In genomic region chr9:130938184-130938651, GRCh38 we compare ENCODE assay signal across 10 cellular contexts. TPM values are rescaled to one million over a fixed set of nuclear protein-coding genes. Genes with fewer than 3 reads are reported as not detected.
DNase-seq lines count a peak whose midpoint lies in the region; ATAC-seq and TF ChIP-seq lines count a peak whose summit lies in the region.
"Had no signal": no experiment of that assay in that cellular context is flagged by ENCODE, and none has a peak within 500 bp of the region (broad histone marks: within the 10 kb centered on the region; RNA-seq: fewer than 3 reads in every experiment).

No MANE protein-coding gene starts in this region.

- H3K9me3 ChIP-seq in GM23248 (ENCODE audit: low read depth) (no peaks in the 10 kb centered on the region), T-helper 17 cell (ENCODE audit: control insufficient read depth, low read length, poor library complexity, severe bottlenecking) (no peaks in the 10 kb centered on the region), psoas muscle (no peaks in the 10 kb centered on the region)

- no peak overlapping the region for H3K27ac ChIP-seq in GM23248
- no peak overlapping the region for H3K27ac ChIP-seq in psoas muscle

- H3K4me2 ChIP-seq in GM23248 (ENCODE audit: unreplicated experiment), result peak overlapping the region; percentile 50

- WGBS in GM23248 (ENCODE audit: low coverage in 1 of 2, low lambda C conversion rate in 2 of 2, missing lambda C conversion rate in 2 of 2), 2 experiments, result 3 to 6% methylated on average over 34 to 48 of the region's 52 CpGs
- WGBS in psoas muscle, 3 donors, result 1 to 2% (median 2%) methylated on average over 30 to 52 of the region's 52 CpGs

- H3K4me3 ChIP-seq in GM23248 (peak overlapping the region; percentile 94), fibroblast of villous mesenchyme (ENCODE audit: low read depth, low read length) (peak overlapping the region; percentile 35), psoas muscle (peak overlapping the region; percentile 65)

- H2AFZ ChIP-seq in GM23248, result no peak overlapping the region

- intact Hi-C loops in psoas muscle (cut with DNase I), result loop anchor here in 1 of 2 donors (2.0 kb wide), 1 partner anchor 71 kb away; no protein-coding TSS in a partner anchor

- no peaks in the 10 kb centered on the region for H3K9me2 ChIP-seq in GM23248 (ENCODE audit: insufficient read depth)

- TF ChIP-seq CTCF in fibroblast of villous mesenchyme (IDR thresholded peaks at IDR 0.05; ENCODE audit: insufficient read depth, low read depth, low read length), result no peak
- TF ChIP-seq CTCF in psoas muscle (IDR thresholded peaks at IDR 0.05), result no peak
- TF ChIP-seq CTCF in GM20000 (IDR thresholded peaks at IDR 0.05; ENCODE audit: extremely low read depth, missing control alignments), result no peak

- H4K20me1 ChIP-seq in GM23248 (ENCODE audit: insufficient read depth), result no peaks in the 10 kb centered on the region

- peaks cover 13% of the 10 kb centered on the region for H3K4me1 ChIP-seq in GM23248 (ENCODE audit: insufficient read depth)
- H3K4me1 ChIP-seq in psoas muscle, result peaks cover 7% of the 10 kb centered on the region

- no peak overlapping the region for H3K9ac ChIP-seq in GM23248

- no peaks in the 10 kb centered on the region for H3K79me2 ChIP-seq in GM23248 (ENCODE audit: insufficient read depth)

- peaks cover 15% of the 10 kb centered on the region; the same call in 1 of the 2 replicates for H3F3A ChIP-seq in GM23248 (ENCODE audit: insufficient read depth)

- H3K4me3 Mint-ChIP-seq in T-helper 17 cell, result peak overlapping the region; percentile 77

- in situ Hi-C loops in GM23248 (cut with MboI), result no loop called here

- H3K4me1 Mint-ChIP-seq in T-helper 17 cell, result peaks cover 13% of the 10 kb centered on the region

- H3K27ac Mint-ChIP-seq in T-helper 17 cell, result no peak overlapping the region

- H3K36me3 Mint-ChIP-seq in T-helper 17 cell (ENCODE audit: low read depth), result peaks cover 3% of the 10 kb centered on the region

- ATAC-seq in T-helper 17 cell (no peak), psoas muscle (no peak), GM18498 (IDR thresholded peaks at IDR 0.05; ENCODE audit: unreplicated experiment) (no peak)

- no peak for DNase-seq in GM23248
- DNase-seq in T-helper 17 cell, result no peak
- no peak for DNase-seq in fibroblast of villous mesenchyme (ENCODE audit: low read depth)
- no peak for DNase-seq in psoas muscle
- DNase-seq in pons (ENCODE audit: low spot score), result no peak
- no peak for DNase-seq in dermis blood vessel endothelial cell
- DNase-seq in GM20000 (ENCODE audit: low spot score), result no peak
- DNase-seq: GF-D8 had no signal

- H3K36me3 ChIP-seq in GM23248 (ENCODE audit: low read depth) (no peaks in the 10 kb centered on the region), psoas muscle (ENCODE audit: insufficient read depth in 1 of 2, low read depth in 1 of 2) (no peaks in the 10 kb centered on the region)

- peaks cover 67% of the 10 kb centered on the region for H3K27me3 Mint-ChIP-seq in T-helper 17 cell

- peaks cover 10% of the 10 kb centered on the region; the same call in 1 of the 2 replicates for H3K27me3 ChIP-seq in GM23248 (replicated peaks; ENCODE audit: insufficient read depth)
- H3K27me3 ChIP-seq in psoas muscle (ENCODE audit: insufficient read depth in 3 of 3, low read length in 2 of 3), result peaks cover 0 to 95% (median 48%) of the 10 kb centered on the region in 3 donors

RNA-seq across cellular contexts. Expression of gene FIBCD1, which starts 0.8 kb away (rescaled TPM):
- total RNA-seq in GM23248 (2014; rRNA removed; shearing (Covaris generic)), result 20.2 and 20.9 TPM in 2 replicates
- polyA plus RNA-seq in GM23248 (2016; fragmentation: Nextera tagmentation; extraction: Ambion mirVana) (21.4 and 23.7 TPM in 2 replicates), psoas muscle (under 1 TPM in 1 of 3 donors, not detected in 2; 0.01 TPM)
- total RNA-seq in T-helper 17 cell (not detected), fibroblast of villous mesenchyme (4.3 and 19.3 TPM in 2 replicates), psoas muscle (not detected), dermis blood vessel endothelial cell (under 0.01 and 0.05 TPM in 2 replicates)
- total RNA-seq: pulmonary artery endothelial cell had no signal

RNA-seq across cellular contexts. Expression of gene QRFP, which starts 41.6 kb away (rescaled TPM):
- not detected in 2 replicates for total RNA-seq in GM23248 (2014; rRNA removed; shearing (Covaris generic))
- polyA plus RNA-seq in GM23248 (2016; fragmentation: Nextera tagmentation; extraction: Ambion mirVana), result 0.18 and 0.53 TPM in 2 replicates
- not detected for total RNA-seq in T-helper 17 cell
- total RNA-seq in fibroblast of villous mesenchyme, result not detected in 2 replicates
- total RNA-seq in psoas muscle, result not detected
- polyA plus RNA-seq in psoas muscle, result under 1 TPM in 2 of 3 donors, not detected in 1; 0.01 to 0.03 TPM
- total RNA-seq in dermis blood vessel endothelial cell, result not detected in 2 replicates
- total RNA-seq: pulmonary artery endothelial cell had no signal

Comparison
In these comparisons a context has a peak if more than half of its experiments do, and no peak if none do; other contexts are left out.
1. H3K4me3 ChIP-seq: peak in every context shown above with its lines; median percentile 94 in GM23248; 65 in psoas muscle; 35 in fibroblast of villous mesenchyme.